Comparison of ENCODE assay signal across 2 cellular contexts in genomic region chr1:6825828-6826227, GRCh38.
A peak's percentile ranks its signal among the peaks of the same experiment; 100 is the strongest.
TF ChIP-seq lines count a peak whose summit lies in the region.

No MANE protein-coding gene starts in this region.

TF ChIP-seq in A549, 52 proteins besides CTCF, POLR2A, EP300 and RAD21 (continued from another document):
- TF ChIP-seq EHMT2 (IDR thresholded peaks at IDR 0.05; ENCODE audit: low read depth) (no peak), CBX8 (IDR thresholded peaks at IDR 0.05) (no peak), HOXB5 (CRISPR knock-in tag; IDR thresholded peaks at IDR 0.05) (no peak), TFCP2L1 (CRISPR knock-in tag; IDR thresholded peaks at IDR 0.05) (no peak), ELK1 (IDR thresholded peaks at IDR 0.05; ENCODE audit: low read depth, low read length) (no peak)

TF ChIP-seq in GM12878, 131 proteins besides CTCF, POLR2A, EP300 and RAD21:
- TF ChIP-seq ZBTB33 (IDR thresholded peaks at IDR 0.05), result 0 out of 2 replicates have a peak, but pooled peaks have one; percentile 20
- TF ChIP-seq E2F8 (IDR thresholded peaks at IDR 0.05; ENCODE audit: low read depth, partially characterized antibody), result no peak
